8 cellular contexts compared by ENCODE assay signal in genomic region chr12:12704593-12705230, GRCh38. TPM values are rescaled to one million over a fixed set of nuclear protein-coding genes. Genes with fewer than 3 reads are reported as not detected.
DNase-seq lines count a peak whose midpoint lies in the region; ATAC-seq and TF ChIP-seq lines count a peak whose summit lies in the region.

No MANE protein-coding gene starts in this region.

- H3K4me1 ChIP-seq in ovary (ENCODE audit: insufficient read depth) = no peaks in the 10 kb centered on the region

- H3K36me3 Mint-ChIP-seq in activated T-helper 1 cell treated with anti-CD3 and anti-CD28 coated beads, Interleukin-12 subunit alpha, Interleukin-12 subunit beta, Interleukin-2, Interleukin-4 antibody, amounts not matched to agents 30 ng/mL and 10 ng/mL and 1 ng/mL, durations not matched to agents 14 hours and 24 hours and 36 hours (ENCODE audit: low read depth) = peaks cover 8% of the 10 kb centered on the region

- no peaks in the 10 kb centered on the region for H3K27me3 ChIP-seq in ovary

- peak overlapping the region; percentile 14 for H3K27ac Mint-ChIP-seq in activated T-helper 1 cell treated with anti-CD3 and anti-CD28 coated beads, Interleukin-12 subunit alpha, Interleukin-12 subunit beta, Interleukin-2, Interleukin-4 antibody, amounts not matched to agents 30 ng/mL and 10 ng/mL and 1 ng/mL, durations not matched to agents 14 hours and 24 hours and 36 hours

- H3K4me3 Mint-ChIP-seq in activated T-helper 1 cell treated with anti-CD3 and anti-CD28 coated beads, Interleukin-12 subunit alpha, Interleukin-12 subunit beta, Interleukin-2, Interleukin-4 antibody, amounts not matched to agents 30 ng/mL and 10 ng/mL and 1 ng/mL, durations not matched to agents 14 hours and 24 hours and 36 hours = peak overlapping the region; percentile 11

- no peaks in the 10 kb centered on the region for H3K36me3 ChIP-seq in ovary

- peak; percentile 82 to 99 (median 98) for TF ChIP-seq CTCF in ovary (IDR thresholded peaks at IDR 0.05)

- DNase-seq in C1 segment of cervical spinal cord (lab: John Stamatoyannopoulos, UW) (peak in 10 of 14 donors; percentile 5 to 85 (median 34)), NCI-H345 (lab: John Stamatoyannopoulos, UW) (peak; percentile 76), germinal center (ENCODE audit: low spot score) (peak; percentile 28), ovary (peak in 4 of 5 donors; percentile 59 to 74 (median 62)), posterior vena cava (ENCODE audit: low spot score) (no peak)
- DNase-seq in activated T-helper 1 cell treated with anti-CD3 and anti-CD28 coated beads, Interleukin-12 subunit alpha, Interleukin-12 subunit beta, Interleukin-2, Interleukin-4 antibody, amounts not matched to agents 30 ng/mL and 10 ng/mL and 1 ng/mL, durations not matched to agents 14 hours and 24 hours and 36 hours (ENCODE audit: low spot score) = no peak

- intact Hi-C loops in activated T-helper 1 cell treated with anti-CD3 and anti-CD28 coated beads, Interleukin-12 subunit alpha, Interleukin-12 subunit beta, Interleukin-2, Interleukin-4 antibody, amounts not matched to agents 30 ng/mL and 10 ng/mL and 1 ng/mL, durations not matched to agents 14 hours and 24 hours and 36 hours (cut with micrococcal nuclease) = loop anchor here (1.0 kb wide), 3 partner anchors 59 to 328 kb away; no protein-coding TSS in a partner anchor
- intact Hi-C loops in ovary (cut with DNase I) = loop anchor here (2.0 to 5.0 kb wide), 3 partner anchors 327 to 332 kb away; no protein-coding TSS in a partner anchor
- intact Hi-C loops in posterior vena cava (cut with DNase I) = loop anchor here in 1 of 2 donors (5.0 kb wide), 1 partner anchor 327 kb away; no protein-coding TSS in a partner anchor

- peaks cover 25% of the 10 kb centered on the region for H3K4me1 Mint-ChIP-seq in activated T-helper 1 cell treated with anti-CD3 and anti-CD28 coated beads, Interleukin-12 subunit alpha, Interleukin-12 subunit beta, Interleukin-2, Interleukin-4 antibody, amounts not matched to agents 30 ng/mL and 10 ng/mL and 1 ng/mL, durations not matched to agents 14 hours and 24 hours and 36 hours (ENCODE audit: low read depth)

- no peaks in the 10 kb centered on the region for H3K27me3 Mint-ChIP-seq in activated T-helper 1 cell treated with anti-CD3 and anti-CD28 coated beads, Interleukin-12 subunit alpha, Interleukin-12 subunit beta, Interleukin-2, Interleukin-4 antibody, amounts not matched to agents 30 ng/mL and 10 ng/mL and 1 ng/mL, durations not matched to agents 14 hours and 24 hours and 36 hours (ENCODE audit: insufficient read depth)

- ATAC-seq in GM18498 (IDR thresholded peaks at IDR 0.05; ENCODE audit: unreplicated experiment) = peak; percentile 65
- peak; percentile 74 for ATAC-seq in HG03196 (IDR thresholded peaks at IDR 0.05; ENCODE audit: unreplicated experiment)

- H3K9me3 Mint-ChIP-seq in activated T-helper 1 cell treated with anti-CD3 and anti-CD28 coated beads, Interleukin-12 subunit alpha, Interleukin-12 subunit beta, Interleukin-2, Interleukin-4 antibody, amounts not matched to agents 30 ng/mL and 10 ng/mL and 1 ng/mL, durations not matched to agents 14 hours and 24 hours and 36 hours = no peaks in the 10 kb centered on the region

- 14 to 28% (median 18%) methylated on average over 7 of the region's 7 CpGs for WGBS in ovary, 3 donors

- no peak overlapping the region for H3K27ac ChIP-seq in ovary

- H3K9me3 ChIP-seq in ovary = no peaks in the 10 kb centered on the region

- no peak for TF ChIP-seq POLR2A in ovary (IDR thresholded peaks at IDR 0.05)

- no peak for TF ChIP-seq EP300 in ovary (IDR thresholded peaks at IDR 0.05)

- no peak overlapping the region for H3K4me3 ChIP-seq in ovary

RNA-seq across cellular contexts. Expression of gene GPR19, which starts 8.7 kb away (rescaled TPM):
- total RNA-seq in activated T-helper 1 cell treated with anti-CD3 and anti-CD28 coated beads, Interleukin-12 subunit alpha, Interleukin-12 subunit beta, Interleukin-2, Interleukin-4 antibody, amounts not matched to agents 30 ng/mL and 10 ng/mL and 1 ng/mL, durations not matched to agents 14 hours and 24 hours and 36 hours = 7.9 and 8.9 TPM in 2 replicates
- total RNA-seq in ovary (under 1 TPM in 2 of 7 donors, not detected in 5; 0.35 to 0.38 TPM), posterior vena cava (not detected)
- under 1 TPM; 0.06 to 0.13 TPM for polyA plus RNA-seq in ovary

RNA-seq across cellular contexts. Expression of gene CDKN1B, which starts 12.5 kb away (rescaled TPM):
- 54.8 and 61.9 TPM in 2 replicates for total RNA-seq in activated T-helper 1 cell treated with anti-CD3 and anti-CD28 coated beads, Interleukin-12 subunit alpha, Interleukin-12 subunit beta, Interleukin-2, Interleukin-4 antibody, amounts not matched to agents 30 ng/mL and 10 ng/mL and 1 ng/mL, durations not matched to agents 14 hours and 24 hours and 36 hours
- total RNA-seq in ovary (10 to 100 TPM; 54.3 to 90.2 (median 76.8) TPM), posterior vena cava (10 to 100 TPM; 27.5 to 33.1 TPM)
- polyA plus RNA-seq in ovary = 10 to 100 TPM; 73.5 to 74.2 TPM

Comparison
In these comparisons a context has a peak if more than half of its experiments do, and no peak if none do; other contexts are left out.
1. DNase-seq: peak in C1 segment of cervical spinal cord (10 of 14), NCI-H345 (single experiment), germinal center (single experiment) and ovary (4 of 5); none in activated T-helper 1 cell treated with anti-CD3 and anti-CD28 coated beads, Interleukin-12 subunit alpha, Interleukin-12 subunit beta, Interleukin-2, Interleukin-4 antibody, amounts not matched to agents 30 ng/mL and 10 ng/mL and 1 ng/mL, durations not matched to agents 14 hours and 24 hours and 36 hours (single experiment) and posterior vena cava (single experiment).